Comparison of ENCODE assay signal across 21 cellular contexts in genomic region chr3:127788436-127788835, GRCh38. TPM values are rescaled to one million over a fixed set of nuclear protein-coding genes. Genes with fewer than 3 reads are reported as not detected.
A peak's percentile ranks its signal among the peaks of the same experiment; 100 is the strongest.
DNase-seq lines count a peak whose midpoint lies in the region; ATAC-seq, FAIRE-seq and TF ChIP-seq lines count a peak whose summit lies in the region.
"Had no signal": no experiment of that assay in that cellular context is flagged by ENCODE, and none has a peak within 500 bp of the region (broad histone marks: within the 10 kb centered on the region; RNA-seq: fewer than 3 reads in every experiment).

No MANE protein-coding gene starts in this region.

- H3K4me3 Mint-ChIP-seq in brain = peak overlapping the region in 1 of 5 experiments; percentile 32
- H3K4me3 Mint-ChIP-seq: activated CD4-positive, alpha-beta T cell treated with anti-CD3 and anti-CD28 coated beads, Interleukin-2, amount 10 ng/mL, durations not matched to agents 7 days and 5 days; effector memory CD8-positive, alpha-beta T cell; nephron progenitor cell; stimulated activated memory B cell treated with anti-CD40 and anti-IgM and Interleukin-4, amounts not matched to agents 10 μg/mL and 1 μg/mL and 100 μg/mL, for 72 hours had no signal

- ATAC-seq in A549 = no peak
- ATAC-seq: effector memory CD8-positive, alpha-beta T cell; stimulated activated memory B cell treated with anti-CD40 and anti-IgM and Interleukin-4, amounts not matched to agents 10 μg/mL and 1 μg/mL and 100 μg/mL, for 72 hours had no signal

- in situ Hi-C loops in HAP-1 (cut with MboI; ENCODE audit: low sequenced_read_pairs) = no loop called here

- WGBS in A549 (ENCODE audit: missing lambda C conversion rate) = 90% methylated on average over 8 of the region's 8 CpGs

- H3K36me3 ChIP-seq in mucosa of rectum (ENCODE audit: control insufficient read depth in 2 of 2, insufficient read depth in 2 of 2, low read length in 2 of 2) = no peaks in the 10 kb centered on the region
- H3K36me3 ChIP-seq in skeletal muscle tissue (ENCODE audit: control insufficient read depth in 3 of 3, insufficient read depth in 3 of 3, low read length in 3 of 3) = peaks cover 0 to 3% (median 0%) of the 10 kb centered on the region in 3 donors
- no peaks in the 10 kb centered on the region for H3K36me3 ChIP-seq in HAP-1 (replicated peaks)
- H3K36me3 ChIP-seq: adrenal gland, cardiac muscle cell had no signal

- H3K27ac ChIP-seq in A549 (peak overlapping the region; percentile 73 to 80; a peak in 5 of 6 replicates), mucosa of rectum (ENCODE audit: low read depth in 2 of 2, low read length in 2 of 2) (peak overlapping the region; percentile 26 to 94), skeletal muscle tissue (ENCODE audit: low read depth, low read length) (peak overlapping the region; percentile 77)

- H3K9me3 Mint-ChIP-seq in brain = no peaks in the 10 kb centered on the region
- H3K9me3 Mint-ChIP-seq: activated CD4-positive, alpha-beta T cell treated with anti-CD3 and anti-CD28 coated beads, Interleukin-2, amount 10 ng/mL, durations not matched to agents 7 days and 5 days; effector memory CD8-positive, alpha-beta T cell; nephron progenitor cell; stimulated activated memory B cell treated with anti-CD40 and anti-IgM and Interleukin-4, amounts not matched to agents 10 μg/mL and 1 μg/mL and 100 μg/mL, for 72 hours had no signal

- H3K4me1 ChIP-seq in A549 (peaks cover 62% of the 10 kb centered on the region), mucosa of rectum (ENCODE audit: control insufficient read depth in 2 of 2, insufficient read depth in 2 of 2, low read length in 2 of 2) (peaks cover 43 to 44% of the 10 kb centered on the region in 2 donors), skeletal muscle tissue (ENCODE audit: control insufficient read depth in 3 of 3, insufficient read depth in 3 of 3, low read length in 3 of 3) (peaks cover 85 to 93% (median 91%) of the 10 kb centered on the region in 3 donors), HAP-1 (no peaks in the 10 kb centered on the region)

- CTCF ChIA-PET in A549 (lab: Yijun Ruan, JAX) = no interaction called here

- no peak for TF ChIP-seq CTCF in A549 (IDR thresholded peaks at IDR 0.05)
- TF ChIP-seq CTCF in brain (conservative IDR thresholded peaks at IDR 0.05) = no peak

- H3K36me3 Mint-ChIP-seq in brain = no peaks in the 10 kb centered on the region

- no peak for FAIRE-seq in A549 (lab: Jason Lieb, UNC)
- FAIRE-seq: G401.6, HTR-8/SVneo, urothelium cell line had no signal

- peak overlapping the region; percentile 69 to 97 (median 96) for H3K27ac Mint-ChIP-seq in brain
- H3K27ac Mint-ChIP-seq: activated CD4-positive, alpha-beta T cell treated with anti-CD3 and anti-CD28 coated beads, Interleukin-2, amount 10 ng/mL, durations not matched to agents 7 days and 5 days; effector memory CD8-positive, alpha-beta T cell; nephron progenitor cell had no signal

- TF ChIP-seq EP300 in A549 (IDR thresholded peaks at IDR 0.05) = no peak

- DNase-seq in A549 (ENCODE audit: low read depth in 1 of 2, low spot score in 1 of 2) (no peak), dermis blood vessel endothelial cell (no peak), HAP-1 (ENCODE audit: low spot score in 2 of 2) (no peak)
- DNase-seq in activated CD4-positive, alpha-beta T cell treated with anti-CD3 and anti-CD28 coated beads for 1 hour = no peak
- no peak for DNase-seq in activated CD8-positive, alpha-beta memory T cell treated with anti-CD3 and anti-CD28 coated beads, Interleukin-2, amount 50 U/mL, for 4 hours
- DNase-seq: activated CD4-positive, alpha-beta T cell treated with anti-CD3 and anti-CD28 coated beads, Interleukin-2, amount 10 ng/mL, durations not matched to agents 7 days and 5 days; adrenal gland; DMS 273 treated with DMSO at 0.1 percent for 48 hours; effector memory CD8-positive, alpha-beta T cell; NCI-H1105; NCI-H2081 treated with DMSO at 0.1 percent for 48 hours; nephron progenitor cell; SHP77 had no signal

- no peak overlapping the region for H3K4me2 ChIP-seq in A549

- H3K4me1 Mint-ChIP-seq in brain = peaks cover 94% of the 10 kb centered on the region

- TF ChIP-seq POLR2A in A549 (IDR thresholded peaks at IDR 0.05; ENCODE audit: low read length) = no peak

- POLR2A ChIA-PET in A549 (lab: Yijun Ruan, JAX) = no interaction called here

- no peak for TF ChIP-seq RAD21 in A549 (conservative IDR thresholded peaks at IDR 0.05 in 1 of 2, IDR thresholded peaks at IDR 0.05 in 1 of 2)

- H3K9ac ChIP-seq in mucosa of rectum (ENCODE audit: low read depth in 1 of 2, low read length in 2 of 2) (no peak overlapping the region), skeletal muscle tissue (ENCODE audit: low read depth in 1 of 3, low read length in 3 of 3) (peak overlapping the region in 2 of 3 donors; percentile 61 to 81)

- H3K9me3 ChIP-seq in A549 (no peaks in the 10 kb centered on the region), mucosa of rectum (ENCODE audit: control insufficient read depth in 2 of 2, low read length in 2 of 2) (no peaks in the 10 kb centered on the region), skeletal muscle tissue (ENCODE audit: control insufficient read depth in 3 of 3, low read length in 3 of 3) (no peaks in the 10 kb centered on the region), HAP-1 (no peaks in the 10 kb centered on the region)
- H3K9me3 ChIP-seq: adrenal gland had no signal

- H3K27me3 Mint-ChIP-seq in brain = peaks cover 8% of the 10 kb centered on the region
- H3K27me3 Mint-ChIP-seq: stimulated activated memory B cell treated with anti-CD40 and anti-IgM and Interleukin-4, amounts not matched to agents 10 μg/mL and 1 μg/mL and 100 μg/mL, for 72 hours had no signal

- H3K27me3 ChIP-seq in mucosa of rectum (ENCODE audit: control insufficient read depth in 2 of 2, insufficient read depth in 2 of 2, low read length in 2 of 2) (no peaks in the 10 kb centered on the region), skeletal muscle tissue (ENCODE audit: control insufficient read depth in 3 of 3, insufficient read depth in 3 of 3, low read length in 3 of 3) (no peaks in the 10 kb centered on the region), HAP-1 (ENCODE audit: low read depth) (no peaks in the 10 kb centered on the region)
- H3K27me3 ChIP-seq: adrenal gland, cardiac muscle cell had no signal

- H3K4me3 ChIP-seq in A549 (no peak overlapping the region), mucosa of rectum (ENCODE audit: low read length in 2 of 2) (no peak overlapping the region), skeletal muscle tissue (ENCODE audit: low read length in 3 of 3) (no peak overlapping the region), HAP-1 (no peak overlapping the region)
- H3K4me3 ChIP-seq: adrenal gland, cardiac muscle cell had no signal

TF ChIP-seq in A549, 52 proteins besides CTCF, POLR2A, EP300 and RAD21:
- TF ChIP-seq RNF2 (IDR thresholded peaks at IDR 0.05; ENCODE audit: borderline replicate concordance, low read depth) = no peak
- no peak for TF ChIP-seq NR3C1 (IDR thresholded peaks at IDR 0.05)
- TF ChIP-seq ESRRA (IDR thresholded peaks at IDR 0.05; ENCODE audit: borderline replicate concordance, low read length) = no peak
- no peak for TF ChIP-seq RARB (CRISPR knock-in tag; IDR thresholded peaks at IDR 0.05)
- no peak for TF ChIP-seq NFE2L2 (conservative IDR thresholded peaks at IDR 0.05; ENCODE audit: low read length)
- no peak for TF ChIP-seq RCOR1 (IDR thresholded peaks at IDR 0.05; ENCODE audit: low read depth, low read length)
- TF ChIP-seq, protein P1, sequence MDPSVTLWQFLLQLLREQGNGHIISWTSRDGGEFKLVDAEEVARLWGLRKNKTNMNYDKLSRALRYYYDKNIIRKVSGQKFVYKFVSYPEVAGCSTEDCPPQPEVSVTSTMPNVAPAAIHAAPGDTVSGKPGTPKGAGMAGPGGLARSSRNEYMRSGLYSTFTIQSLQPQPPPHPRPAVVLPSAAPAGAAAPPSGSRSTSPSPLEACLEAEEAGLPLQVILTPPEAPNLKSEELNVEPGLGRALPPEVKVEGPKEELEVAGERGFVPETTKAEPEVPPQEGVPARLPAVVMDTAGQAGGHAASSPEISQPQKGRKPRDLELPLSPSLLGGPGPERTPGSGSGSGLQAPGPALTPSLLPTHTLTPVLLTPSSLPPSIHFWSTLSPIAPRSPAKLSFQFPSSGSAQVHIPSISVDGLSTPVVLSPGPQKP (IDR thresholded peaks at IDR 0.05; ENCODE audit: low read depth, low read length) = no peak
- no peak for TF ChIP-seq SREBF2 (IDR thresholded peaks at IDR 0.05)
- no peak for TF ChIP-seq CBX8 (IDR thresholded peaks at IDR 0.05)
- TF ChIP-seq CEBPB (IDR thresholded peaks at IDR 0.05) = no peak
- no peak for TF ChIP-seq FOSL2 (IDR thresholded peaks at IDR 0.05)
- no peak for TF ChIP-seq FOSL2 (CRISPR knock-in tag; IDR thresholded peaks at IDR 0.05)
TF ChIP-seq in A549: peak in this region for 0.

RNA-seq across cellular contexts. Expression of gene MGLL, which starts 33.9 kb away (rescaled TPM):
- polyA plus RNA-seq in A549 (2011; rRNA removed) = 38.5 and 40.2 TPM in 2 replicates
- 22.0 and 29.9 TPM in 2 replicates for polyA plus RNA-seq in A549 (2012; cell fraction: cytosol; rRNA removed)
- polyA plus RNA-seq in A549 (2012; cell fraction: nucleus; rRNA removed) = 21.1 and 25.0 TPM in 2 replicates
- polyA plus RNA-seq in A549 (2017; fragmentation: RNase III; extraction: RNeasy Plus Mini Kit Qiagen cat#74134 plus additional on column Dnase treatment) = 32.6 to 41.5 TPM (median 34.5 TPM) in 3 replicates
- 41.6 and 58.3 TPM in 2 replicates for polyA minus RNA-seq in A549 (2011; rRNA and poly(A)+ RNA removed)
- 58.2 TPM for polyA plus RNA-seq in brain (ENCODE audit: insufficient read depth, low read depth, low replicate concordance)
- 12.5 TPM for total RNA-seq in skeletal muscle tissue
- total RNA-seq in dermis blood vessel endothelial cell = 35.7 and 73.0 TPM in 2 replicates

Comparison
In these comparisons a context has a peak if more than half of its experiments do, and no peak if none do; other contexts are left out.
1. H3K9ac ChIP-seq: peak in skeletal muscle tissue (2 of 3); none in mucosa of rectum (0 of 2).
2. Peak in every context shown above with its lines, with median percentiles within 50 percentile points of each other: H3K27ac ChIP-seq.